In genomic region chr9:37408933-37409710, GRCh38 we compare ENCODE assay signal across 9 cellular contexts. TPM values are rescaled to one million over a fixed set of nuclear protein-coding genes. Genes with fewer than 3 reads are reported as not detected.
DNase-seq lines count a peak whose midpoint lies in the region; ATAC-seq, FAIRE-seq and TF ChIP-seq lines count a peak whose summit lies in the region.
"Had no signal": no experiment of that assay in that cellular context is flagged by ENCODE, and none has a peak within 500 bp of the region (broad histone marks: within the 10 kb centered on the region; RNA-seq: fewer than 3 reads in every experiment).

No MANE protein-coding gene starts in this region.

- H3K27me3 Mint-ChIP-seq in osteocyte (ENCODE audit: unreplicated experiment): peaks cover 12% of the 10 kb centered on the region
- H3K27me3 Mint-ChIP-seq in progenitor cell of endocrine pancreas: peaks cover 4% of the 10 kb centered on the region

- TF ChIP-seq CTCF in osteocyte (IDR thresholded peaks at IDR 0.05) (no peak), progenitor cell of endocrine pancreas (IDR thresholded peaks at IDR 0.05; ENCODE audit: unreplicated experiment) (no peak)

- H3K27ac Mint-ChIP-seq in osteocyte (ENCODE audit: unreplicated experiment): no peak overlapping the region
- no peak overlapping the region for H3K27ac Mint-ChIP-seq in progenitor cell of endocrine pancreas

- no peak overlapping the region for H3K4me3 Mint-ChIP-seq in osteocyte (ENCODE audit: unreplicated experiment)
- H3K4me3 Mint-ChIP-seq in progenitor cell of endocrine pancreas (ENCODE audit: low read depth): no peak overlapping the region

- H3K36me3 Mint-ChIP-seq in osteocyte (ENCODE audit: unreplicated experiment) (no peaks in the 10 kb centered on the region), progenitor cell of endocrine pancreas (ENCODE audit: insufficient read depth) (no peaks in the 10 kb centered on the region)

- H3K4me1 Mint-ChIP-seq in osteocyte (ENCODE audit: unreplicated experiment) (peaks cover 20% of the 10 kb centered on the region), progenitor cell of endocrine pancreas (ENCODE audit: low read depth) (peaks cover 17% of the 10 kb centered on the region)

- peak; percentile 83 for ATAC-seq in HG03139 (IDR thresholded peaks at IDR 0.05; ENCODE audit: unreplicated experiment)

- intact Hi-C loops in head of caudate nucleus (cut with DNase I): no loop called here

- peak; percentile 100 for FAIRE-seq in GM19239 (lab: Jason Lieb, UNC)

- no peaks in the 10 kb centered on the region for H3K9me3 Mint-ChIP-seq in osteocyte (ENCODE audit: unreplicated experiment)
- H3K9me3 Mint-ChIP-seq in progenitor cell of endocrine pancreas (ENCODE audit: low read depth): no peaks in the 10 kb centered on the region

- DNase-seq in GM19239 (ENCODE audit: insufficient read length, low spot score) (peak; percentile 55), head of caudate nucleus (no peak), osteocyte (ENCODE audit: extremely low spot score, unreplicated experiment) (no peak), progenitor cell of endocrine pancreas (ENCODE audit: low spot score, unreplicated experiment) (no peak), T1000 (lab: John Stamatoyannopoulos, UW) (no peak)
- DNase-seq in activated CD8-positive, alpha-beta memory T cell treated with anti-CD3 and anti-CD28 coated beads for 24 hours: peak; percentile 71
- DNase-seq in stimulated activated CD4-positive, alpha-beta T cell treated with anti-CD3 and anti-CD28 coated beads, Interleukin-2, amount 100 ng/mL, for 24 hours: peak; percentile 68 to 70
- DNase-seq: lower lobe of right lung had no signal

RNA-seq across cellular contexts. Expression of gene GRHPR, which starts 13.4 kb away (rescaled TPM):
- total RNA-seq in osteocyte: 111 TPM in 2 replicates
- 98.0 and 101 TPM in 2 replicates for total RNA-seq in progenitor cell of endocrine pancreas

RNA-seq across cellular contexts. Expression of gene ZBTB5, which starts 56.1 kb away (rescaled TPM):
- total RNA-seq in osteocyte (16.3 and 17.6 TPM in 2 replicates), progenitor cell of endocrine pancreas (21.2 and 21.8 TPM in 2 replicates)

Comparison
In these comparisons a context has a peak if more than half of its experiments do, and no peak if none do; other contexts are left out.
1. DNase-seq: peak in GM19239 (single experiment), activated CD8-positive, alpha-beta memory T cell treated with anti-CD3 and anti-CD28 coated beads for 24 hours (single experiment) and stimulated activated CD4-positive, alpha-beta T cell treated with anti-CD3 and anti-CD28 coated beads, Interleukin-2, amount 100 ng/mL, for 24 hours (2 of 2); none in head of caudate nucleus (0 of 42), osteocyte (single experiment), progenitor cell of endocrine pancreas (single experiment) and T1000 (single experiment).